1 cellular context compared by ENCODE assay signal in the genomic region with DNA sequence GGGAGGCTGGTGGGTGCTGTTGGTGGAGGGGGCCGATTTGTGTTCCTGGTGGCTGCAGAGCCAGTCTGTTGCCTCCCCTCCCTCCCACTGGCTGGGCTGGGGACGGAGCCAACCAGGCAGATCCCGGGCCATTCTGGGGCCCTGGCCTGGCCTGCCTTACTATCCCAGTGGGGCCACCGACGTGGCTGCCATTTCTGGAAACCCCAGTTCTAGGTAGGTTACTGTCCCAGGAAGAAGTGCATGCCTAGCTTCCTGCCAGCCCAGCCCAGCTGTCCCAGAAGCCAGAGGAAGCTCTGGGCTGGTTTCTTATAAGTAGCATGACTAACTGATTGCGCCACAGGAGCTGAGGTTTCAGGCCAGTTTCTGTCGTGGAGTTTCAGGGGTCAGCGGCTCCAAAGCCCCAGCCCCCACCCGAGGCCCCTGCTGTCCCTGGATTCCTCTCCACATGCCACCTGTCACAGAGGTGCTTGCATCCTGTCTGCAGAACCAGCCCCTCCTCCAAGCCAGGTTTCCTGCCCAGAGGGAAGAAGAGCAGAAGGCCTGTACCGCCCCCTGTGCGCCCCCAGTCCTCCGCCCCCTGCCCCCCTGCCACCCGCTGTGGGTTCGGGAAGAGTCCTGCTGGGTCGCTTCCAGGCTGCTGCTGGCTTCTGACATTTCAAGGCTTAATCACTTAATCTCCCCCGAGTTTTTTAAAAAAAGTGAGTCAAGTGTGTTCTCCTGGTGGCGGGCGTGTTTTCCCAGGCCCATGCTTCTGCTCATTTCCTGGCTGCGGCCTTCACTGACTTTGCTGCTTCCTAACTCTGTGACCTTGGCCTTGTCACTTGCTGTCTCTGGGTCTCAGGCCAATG.
TF ChIP-seq lines count a peak whose summit lies in the region.

No MANE protein-coding gene starts in this region.

TF ChIP-seq in HepG2, 621 proteins besides CTCF, POLR2A, EP300 and RAD21 (continued from another document):
- TF ChIP-seq, protein P1, sequence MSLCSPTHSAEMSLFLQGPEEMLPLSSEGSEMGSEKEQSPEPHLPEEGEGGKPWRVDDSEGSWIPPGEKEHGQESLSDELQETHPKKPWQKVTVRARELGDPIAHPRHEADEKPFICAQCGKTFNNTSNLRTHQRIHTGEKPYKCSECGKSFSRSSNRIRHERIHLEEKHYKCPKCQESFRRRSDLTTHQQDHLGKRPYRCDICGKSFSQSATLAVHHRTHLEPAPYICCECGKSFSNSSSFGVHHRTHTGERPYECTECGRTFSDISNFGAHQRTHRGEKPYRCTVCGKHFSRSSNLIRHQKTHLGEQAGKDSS (CRISPR knock-in tag; IDR thresholded peaks at IDR 0.05; ENCODE audit: borderline replicate concordance, low read depth), result no peak
- TF ChIP-seq ZFP37 (CRISPR knock-in tag; IDR thresholded peaks at IDR 0.05; ENCODE audit: borderline replicate concordance) (no peak), PPARG (CRISPR knock-in tag; conservative IDR thresholded peaks at IDR 0.05) (0 out of 2 replicates have a peak, but pooled peaks have one; percentile 18), ZSCAN29 (CRISPR knock-in tag; conservative IDR thresholded peaks at IDR 0.05) (no peak), SIX4 (CRISPR knock-in tag; IDR thresholded peaks at IDR 0.05) (no peak), SKI (IDR thresholded peaks at IDR 0.05; ENCODE audit: partially characterized antibody) (no peak), ZNF431 (CRISPR knock-in tag; IDR thresholded peaks at IDR 0.05; ENCODE audit: borderline replicate concordance, low read depth) (no peak), HNF4G (IDR thresholded peaks at IDR 0.05; ENCODE audit: borderline replicate concordance, low read depth, low read length) (0 out of 2 replicates have a peak, but pooled peaks have one; percentile 38), HNF4G (CRISPR knock-in tag; IDR thresholded peaks at IDR 0.05; ENCODE audit: borderline replicate concordance, low read depth) (no peak; the same call in 1 of the 2 replicates), MEF2D (CRISPR knock-in tag; IDR thresholded peaks at IDR 0.05) (no peak), LCORL (IDR thresholded peaks at IDR 0.05) (no peak), LCORL (CRISPR knock-in tag; IDR thresholded peaks at IDR 0.05) (no peak), ZNF136 (CRISPR knock-in tag; IDR thresholded peaks at IDR 0.05; ENCODE audit: low read depth) (no peak), ATF7 (IDR thresholded peaks at IDR 0.05) (no peak), ATF7 (CRISPR knock-in tag; IDR thresholded peaks at IDR 0.05) (no peak), HOXA3 (CRISPR knock-in tag; IDR thresholded peaks at IDR 0.05) (no peak), ZNF138 (CRISPR knock-in tag; IDR thresholded peaks at IDR 0.05; ENCODE audit: low read depth) (no peak)
- TF ChIP-seq, protein P2, sequence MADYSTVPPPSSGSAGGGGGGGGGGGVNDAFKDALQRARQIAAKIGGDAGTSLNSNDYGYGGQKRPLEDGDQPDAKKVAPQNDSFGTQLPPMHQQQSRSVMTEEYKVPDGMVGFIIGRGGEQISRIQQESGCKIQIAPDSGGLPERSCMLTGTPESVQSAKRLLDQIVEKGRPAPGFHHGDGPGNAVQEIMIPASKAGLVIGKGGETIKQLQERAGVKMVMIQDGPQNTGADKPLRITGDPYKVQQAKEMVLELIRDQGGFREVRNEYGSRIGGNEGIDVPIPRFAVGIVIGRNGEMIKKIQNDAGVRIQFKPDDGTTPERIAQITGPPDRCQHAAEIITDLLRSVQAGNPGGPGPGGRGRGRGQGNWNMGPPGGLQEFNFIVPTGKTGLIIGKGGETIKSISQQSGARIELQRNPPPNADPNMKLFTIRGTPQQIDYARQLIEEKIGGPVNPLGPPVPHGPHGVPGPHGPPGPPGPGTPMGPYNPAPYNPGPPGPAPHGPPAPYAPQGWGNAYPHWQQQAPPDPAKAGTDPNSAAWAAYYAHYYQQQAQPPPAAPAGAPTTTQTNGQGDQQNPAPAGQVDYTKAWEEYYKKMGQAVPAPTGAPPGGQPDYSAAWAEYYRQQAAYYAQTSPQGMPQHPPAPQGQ (CRISPR knock-in tag; IDR thresholded peaks at IDR 0.05; ENCODE audit: borderline replicate concordance), result no peak
